In the genomic region with DNA sequence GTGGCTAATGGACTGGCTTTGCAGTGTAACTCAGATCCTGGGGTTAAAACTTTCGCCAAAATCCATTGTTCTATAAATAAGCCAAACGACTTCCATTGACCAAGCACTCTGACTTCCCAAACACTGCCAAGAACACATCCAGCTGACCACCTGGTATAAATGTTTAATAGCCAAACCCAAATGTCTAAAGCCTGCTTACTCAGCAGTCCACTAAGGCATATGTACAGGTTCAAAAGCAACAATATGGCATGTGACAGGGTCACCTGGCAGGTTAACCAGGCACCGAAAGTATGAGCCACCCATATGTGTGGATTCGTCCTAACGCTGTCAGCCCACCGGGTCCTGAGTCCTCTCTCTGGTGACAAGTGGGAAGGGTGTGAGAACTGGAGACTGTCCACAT, we compare ENCODE assay signal across 10 cellular contexts. TPM values are rescaled to one million over a fixed set of nuclear protein-coding genes. Genes with fewer than 3 reads are reported as not detected.
DNase-seq lines count a peak whose midpoint lies in the region; ATAC-seq, FAIRE-seq and TF ChIP-seq lines count a peak whose summit lies in the region.
"Had no signal": no experiment of that assay in that cellular context is flagged by ENCODE, and none has a peak within 500 bp of the region (broad histone marks: within the 10 kb centered on the region; RNA-seq: fewer than 3 reads in every experiment).

No MANE protein-coding gene starts in this region.

- 91% methylated on average over 6 of the region's 6 CpGs; no CpG with 5 or more reads in 1 of the 2 experiments for WGBS in H1 (ENCODE audit: extremely low coverage in 1 of 2, insufficient coverage in 1 of 2, insufficient read length in 1 of 2, insufficient replicate concordance in 2 of 2, low coverage in 1 of 2, low lambda C conversion rate in 2 of 2, missing lambda C conversion rate in 1 of 2), 2 experiments
- WGBS in testis, 2 donors: 57 to 67% methylated on average over 6 of the region's 6 CpGs

- no TSS peak for BruUV-seq in Panc1 (replicated peaks; lab: Mats Ljungman, UMichigan)

- H3K23me2 ChIP-seq in H1 (ENCODE audit: low read depth, low read length): peaks cover 6% of the 10 kb centered on the region

- no peak overlapping the region for H2BK12ac ChIP-seq in H1 (ENCODE audit: low read depth, low read length)

- H4K5ac ChIP-seq in H1 (ENCODE audit: insufficient read length, low read depth, low read length): no peak overlapping the region

- H3K36me3 Mint-ChIP-seq in CD4-positive, CD25-positive, alpha-beta regulatory T cell: peaks cover 18% of the 10 kb centered on the region
- peaks cover 19% of the 10 kb centered on the region for H3K36me3 Mint-ChIP-seq in osteocyte (ENCODE audit: unreplicated experiment)

- no peak overlapping the region for H3K18ac ChIP-seq in H1 (ENCODE audit: extremely low read depth, low read length)

- TF ChIP-seq RAD21 in H1 (IDR thresholded peaks at IDR 0.05 in 1 of 2, conservative IDR thresholded peaks at IDR 0.05 in 1 of 2; ENCODE audit: low read depth in 2 of 2, low read length in 2 of 2): no peak

- TF ChIP-seq EP300 in H1 (IDR thresholded peaks at IDR 0.05; ENCODE audit: borderline replicate concordance in 1 of 2, low read depth in 2 of 2, low read length in 2 of 2): no peak

- peaks cover 59% of the 10 kb centered on the region for H3K4me1 ChIP-seq in CD4-positive, CD25-positive, alpha-beta regulatory T cell (ENCODE audit: control insufficient read depth, insufficient read depth, low read length, poor library complexity, severe bottlenecking)
- peaks cover 67% of the 10 kb centered on the region for H3K4me1 ChIP-seq in Panc1 (ENCODE audit: control insufficient read depth, insufficient read depth, low read length)
- peaks cover 0 to 30% (median 7%) of the 10 kb centered on the region in 4 experiments; a peak in 6 of 7 replicates for H3K4me1 ChIP-seq in H1 (replicated peaks in 1 of 4; ENCODE audit: control insufficient read depth in 3 of 4, insufficient read depth in 4 of 4, low read length in 3 of 4)
- H3K4me1 ChIP-seq in testis: peaks cover 49% of the 10 kb centered on the region

- peak overlapping the region; percentile 86 to 98 (median 96) for H3K4me3 Mint-ChIP-seq in CD4-positive, CD25-positive, alpha-beta regulatory T cell
- peak overlapping the region; percentile 91 for H3K4me3 Mint-ChIP-seq in osteocyte (ENCODE audit: unreplicated experiment)

- H4K91ac ChIP-seq in H1 (replicated peaks; ENCODE audit: insufficient read length, low read length): no peak overlapping the region

- H3K56ac ChIP-seq in H1 (replicated peaks; ENCODE audit: insufficient read length, low read depth, low read length): no peak overlapping the region

- no peaks in the 10 kb centered on the region for H3K27me3 ChIP-seq in CD4-positive, CD25-positive, alpha-beta regulatory T cell (ENCODE audit: control insufficient read depth, insufficient read depth, low read length)
- H3K27me3 ChIP-seq in Panc1 (ENCODE audit: control insufficient read depth, insufficient read depth, low read length) (no peaks in the 10 kb centered on the region), H1 (replicated peaks in 1 of 4; ENCODE audit: control insufficient read depth in 3 of 4, extremely low read depth in 1 of 4, insufficient read depth in 3 of 4, low read length in 3 of 4) (peaks cover 0 to 5% (median 5%) of the 10 kb centered on the region in 4 experiments; a peak in 3 of 7 replicates), testis (no peaks in the 10 kb centered on the region)

- no peak overlapping the region for H2BK15ac ChIP-seq in H1 (ENCODE audit: low read length)

- H2AFZ ChIP-seq in H1 (ENCODE audit: low read length): no peak overlapping the region

- no peak overlapping the region for H3K23ac ChIP-seq in H1 (ENCODE audit: insufficient read length)

- H2BK20ac ChIP-seq in H1 (ENCODE audit: low read length): no peak overlapping the region

- H3K4me1 Mint-ChIP-seq in CD4-positive, CD25-positive, alpha-beta regulatory T cell: peaks cover 6 to 63% (median 47%) of the 10 kb centered on the region in 4 donors
- H3K4me1 Mint-ChIP-seq in osteocyte (ENCODE audit: unreplicated experiment): peaks cover 65% of the 10 kb centered on the region

- H3K27ac ChIP-seq in CD4-positive, CD25-positive, alpha-beta regulatory T cell (ENCODE audit: insufficient read depth, low read length, poor library complexity, severe bottlenecking): peak overlapping the region; percentile 28
- peak overlapping the region; percentile 25; the same call in 1 of the 2 replicates for H3K27ac ChIP-seq in Panc1 (ENCODE audit: low read length)
- no peak overlapping the region for H3K27ac ChIP-seq in H1 (ENCODE audit: low read depth, low read length)
- peak overlapping the region in 1 of 2 donors; percentile 100 for H3K27ac ChIP-seq in testis

- CTCF ChIA-PET in Panc1 (lab: Charles Lee): no interaction called here
- CTCF ChIA-PET in H1 (lab: Charles Lee; ENCODE audit: partially characterized antibody): interaction anchor here (1.1 to 1.2 kb wide), 2 partner anchors 15 to 153 kb away, joined by 3 read pairs; no protein-coding TSS in a partner anchor

- peaks cover 29% of the 10 kb centered on the region for H3K36me3 ChIP-seq in CD4-positive, CD25-positive, alpha-beta regulatory T cell (ENCODE audit: control insufficient read depth, insufficient read depth, low read length)
- H3K36me3 ChIP-seq in Panc1 (ENCODE audit: control insufficient read depth, insufficient read depth, low read length): peaks cover 5% of the 10 kb centered on the region
- H3K36me3 ChIP-seq in H1 (ENCODE audit: control insufficient read depth in 2 of 4, insufficient read depth in 4 of 4, low read length in 3 of 4): peaks cover 3 to 24% (median 6%) of the 10 kb centered on the region in 4 experiments; a peak in 5 of 8 replicates
- H3K36me3 ChIP-seq in testis (ENCODE audit: low read depth, missing control alignments): no peaks in the 10 kb centered on the region

- DNase-seq in CD4-positive, CD25-positive, alpha-beta regulatory T cell: no peak
- DNase-seq in Panc1 (ENCODE audit: low read depth, low spot score) (no peak), H1 (ENCODE audit: low read depth in 1 of 2, low spot score in 2 of 2) (no peak), osteocyte (ENCODE audit: extremely low spot score, unreplicated experiment) (no peak), NAMALWA (ENCODE audit: low spot score) (no peak), HuH-7.5 (ENCODE audit: low spot score) (no peak), testis (no peak)
- DNase-seq: T-helper 9 cell had no signal

- H4K8ac ChIP-seq in H1 (ENCODE audit: extremely low read depth, insufficient read depth, low read length): no peak overlapping the region

- no peak overlapping the region for H2BK120ac ChIP-seq in H1 (replicated peaks; ENCODE audit: low read depth, low read length)

- H3K4me2 ChIP-seq in H1 (ENCODE audit: insufficient read depth in 1 of 2, low read depth in 2 of 2, low read length in 2 of 2): peak overlapping the region; percentile 15 to 71; a peak in 2 of 4 replicates

- H2BK5ac ChIP-seq in H1 (ENCODE audit: low read depth, low read length): no peak overlapping the region

- no peak overlapping the region for H3K14ac ChIP-seq in H1 (ENCODE audit: insufficient read length)

- H3K79me1 ChIP-seq in H1 (ENCODE audit: low read depth, low read length): peaks cover 26% of the 10 kb centered on the region

- H3K4me3 ChIP-seq in CD4-positive, CD25-positive, alpha-beta regulatory T cell (ENCODE audit: low read depth, low read length): peak overlapping the region; percentile 77
- H3K4me3 ChIP-seq in Panc1 (ENCODE audit: low read depth in 2 of 2, low read length in 2 of 2) (peak overlapping the region; percentile 66 to 80), H1 (ENCODE audit: extremely low read depth in 1 of 4, insufficient read depth in 2 of 4, low read depth in 3 of 4, low read length in 4 of 4) (0 out of 8 replicates have a peak overlapping the region, but pooled peaks of 1 of the 4 experiments have one; percentile 93), testis (no peak overlapping the region)

- peak overlapping the region in 2 of 3 donors; percentile 87 to 93 for H3K27ac Mint-ChIP-seq in CD4-positive, CD25-positive, alpha-beta regulatory T cell
- peak overlapping the region; percentile 35 for H3K27ac Mint-ChIP-seq in osteocyte (ENCODE audit: unreplicated experiment)

- peaks cover 41 to 47% of the 10 kb centered on the region in 2 experiments for H4K20me1 ChIP-seq in H1 (replicated peaks in 1 of 2; ENCODE audit: control insufficient read depth in 1 of 2, insufficient read depth in 2 of 2, low read length in 2 of 2)

- H3K79me2 ChIP-seq in H1 (ENCODE audit: control insufficient read depth in 1 of 2, insufficient read depth in 2 of 2, low read length in 2 of 2): peaks cover 52 to 62% of the 10 kb centered on the region in 2 experiments

- H3K9me3 ChIP-seq in CD4-positive, CD25-positive, alpha-beta regulatory T cell (ENCODE audit: control insufficient read depth in 2 of 2, low read length in 2 of 2): no peaks in the 10 kb centered on the region
- H3K9me3 ChIP-seq in Panc1 (ENCODE audit: control insufficient read depth, insufficient read depth, low read depth, low read length): no peaks in the 10 kb centered on the region
- no peaks in the 10 kb centered on the region for H3K9me3 ChIP-seq in H1 (ENCODE audit: insufficient read depth in 2 of 2, low read depth in 1 of 2, low read length in 1 of 2)
- H3K9me3 ChIP-seq in testis: no peaks in the 10 kb centered on the region

- ATAC-seq in CD4-positive, CD25-positive, alpha-beta regulatory T cell (ENCODE audit: low read depth in 2 of 2): no peak
- ATAC-seq in Panc1: no peak
- ATAC-seq in GM19397 (IDR thresholded peaks at IDR 0.05; ENCODE audit: unreplicated experiment): no peak

- no peak for TF ChIP-seq POLR2A in H1 (IDR thresholded peaks at IDR 0.05; ENCODE audit: control extremely low read depth in 1 of 2, low read depth in 2 of 2, low read length in 2 of 2)
- TF ChIP-seq POLR2A in testis (IDR thresholded peaks at IDR 0.05): no peak

- no peak overlapping the region for H3K9ac ChIP-seq in H1 (replicated peaks in 1 of 4; ENCODE audit: extremely low read depth in 1 of 4, low read depth in 3 of 4, low read length in 3 of 4)

- POLR2A ChIA-PET in Panc1 (lab: Charles Lee) (no interaction called here), H1 (lab: Charles Lee; ENCODE audit: partially characterized antibody) (interaction anchor here (0.6 to 6.4 kb wide), 6 partner anchors 12 to 1998 kb away, joined by 3 to 41 read pairs (median 4); no protein-coding TSS in a partner anchor)

- intact Hi-C loops in Panc1 (cut with micrococcal nuclease; ENCODE audit: unreplicated experiment) (no loop called here), testis (cut with DNase I; ENCODE audit: low total_unique reads) (no loop called here)

- TF ChIP-seq CTCF in Panc1 (IDR thresholded peaks at IDR 0.05): no peak
- no peak for TF ChIP-seq CTCF in H1 (IDR thresholded peaks at IDR 0.05; ENCODE audit: control extremely low read depth in 1 of 3, insufficient read depth in 1 of 3, low read depth in 1 of 3, low read length in 3 of 3)
- TF ChIP-seq CTCF in osteocyte (IDR thresholded peaks at IDR 0.05): no peak
- no peak for TF ChIP-seq CTCF in testis (IDR thresholded peaks at IDR 0.05)

- in situ Hi-C loops in Panc1 (cut with HindIII; ENCODE audit: low pct_unique_long_range_greater_than_20kb, low sequenced_read_pairs): no loop called here

- H3K9me3 Mint-ChIP-seq in CD4-positive, CD25-positive, alpha-beta regulatory T cell: no peaks in the 10 kb centered on the region
- H3K9me3 Mint-ChIP-seq in osteocyte (ENCODE audit: unreplicated experiment): no peaks in the 10 kb centered on the region

- no peak overlapping the region for H2AK5ac ChIP-seq in H1 (ENCODE audit: low read depth, low read length)

- H3K4ac ChIP-seq in H1 (replicated peaks; ENCODE audit: insufficient read length, low read depth, low read length): no peak overlapping the region

- peaks cover 8% of the 10 kb centered on the region for H3K27me3 Mint-ChIP-seq in CD4-positive, CD25-positive, alpha-beta regulatory T cell
- no peaks in the 10 kb centered on the region for H3K27me3 Mint-ChIP-seq in osteocyte (ENCODE audit: unreplicated experiment)

- FAIRE-seq in H1 (lab: Jason Lieb, UNC): no peak
- FAIRE-seq: bronchial epithelial cell had no signal

RNA-seq across cellular contexts. Expression of gene CSNK1D, which starts 2.1 kb away (rescaled TPM):
- 333 TPM for total RNA-seq in CD4-positive, CD25-positive, alpha-beta regulatory T cell
- polyA plus RNA-seq in CD4-positive, CD25-positive, alpha-beta regulatory T cell: 10 to 100 TPM; 41.2 to 50.3 (median 48.6) TPM
- 234 TPM for total RNA-seq in Panc1 (2021; ENCODE audit: unreplicated experiment)
- 316 TPM for polyA plus RNA-seq in Panc1 (2012; ENCODE audit: insufficient read length)
- total RNA-seq in H1 (2021; fragmentation: NEBNext Ultra II Directional; extraction: Animal tissue kit (Norgen Biotek cat#: 25700)): 103 and 107 TPM in 2 replicates
- 73.5 and 114 TPM in 2 replicates for polyA plus RNA-seq in H1 (2011; rRNA removed)
- polyA plus RNA-seq in H1 (2011; cell fraction: cytosol; rRNA removed): 90.3 TPM
- 219 TPM for polyA plus RNA-seq in H1 (2011; cell fraction: nucleus; rRNA removed)
- polyA plus RNA-seq in H1 (2012, experiment 1 of 2): 88.4 to 98.7 TPM (median 95.5 TPM) in 4 replicates
- 70.5 TPM for polyA plus RNA-seq in H1 (2012, experiment 2 of 2)
- 70.2 TPM for polyA plus RNA-seq in H1 (2013, experiment 1 of 2)
- polyA plus RNA-seq in H1 (2013, experiment 2 of 2): 70.1 TPM
- 71.2 and 71.6 TPM in 2 replicates for polyA minus RNA-seq in H1 (2011; rRNA and poly(A)+ RNA removed)
- 31.2 TPM for polyA minus RNA-seq in H1 (2011; cell fraction: cytosol; rRNA and poly(A)+ RNA removed)
- polyA minus RNA-seq in H1 (2011; cell fraction: nucleus; rRNA and poly(A)+ RNA removed): 60.9 TPM
- 118 and 124 TPM in 2 replicates for total RNA-seq in osteocyte
- 100 to 1,000 TPM; 137 to 179 TPM for total RNA-seq in testis
- polyA plus RNA-seq in testis (ENCODE audit: insufficient read depth, low read depth, low replicate concordance): 178 TPM

RNA-seq across cellular contexts. Expression of gene SLC16A3, which starts 42.6 kb away (rescaled TPM):
- 52.5 TPM for total RNA-seq in CD4-positive, CD25-positive, alpha-beta regulatory T cell
- 1 to 10 TPM; 1.5 to 3.3 (median 2.2) TPM for polyA plus RNA-seq in CD4-positive, CD25-positive, alpha-beta regulatory T cell
- total RNA-seq in Panc1 (2021; ENCODE audit: unreplicated experiment) (581 TPM), osteocyte (12.9 and 18.1 TPM in 2 replicates), testis (10 to 100 TPM; 67.7 to 71.4 TPM)
- polyA plus RNA-seq in Panc1 (2012; ENCODE audit: insufficient read length): 1,387 TPM
- total RNA-seq in H1 (2021; fragmentation: NEBNext Ultra II Directional; extraction: Animal tissue kit (Norgen Biotek cat#: 25700)): 3.6 and 3.8 TPM in 2 replicates
- polyA plus RNA-seq in H1 (2011; rRNA removed) (8.7 and 12.2 TPM in 2 replicates), testis (ENCODE audit: insufficient read depth, low read depth, low replicate concordance) (70.6 TPM)
- polyA plus RNA-seq in H1 (2011; cell fraction: cytosol; rRNA removed): 10.9 TPM
- polyA plus RNA-seq in H1 (2011; cell fraction: nucleus; rRNA removed): 11.1 TPM
- 4.4 to 12.8 TPM (median 9.7 TPM) in 4 replicates for polyA plus RNA-seq in H1 (2012, experiment 1 of 2)
- polyA plus RNA-seq in H1 (2012, experiment 2 of 2): 4.5 TPM
- 15.4 TPM for polyA plus RNA-seq in H1 (2013, experiment 1 of 2)
- 12.6 TPM for polyA plus RNA-seq in H1 (2013, experiment 2 of 2)
- polyA minus RNA-seq in H1 (2011; rRNA and poly(A)+ RNA removed): 5.7 and 10.2 TPM in 2 replicates
- polyA minus RNA-seq in H1 (2011; cell fraction: cytosol; rRNA and poly(A)+ RNA removed): 18.5 TPM
- 9.7 TPM for polyA minus RNA-seq in H1 (2011; cell fraction: nucleus; rRNA and poly(A)+ RNA removed)

RNA-seq across cellular contexts. Expression of gene CD7, which starts 46.0 kb away (rescaled TPM):
- total RNA-seq in CD4-positive, CD25-positive, alpha-beta regulatory T cell: 140 TPM
- polyA plus RNA-seq in CD4-positive, CD25-positive, alpha-beta regulatory T cell: 10 to 100 TPM; 56.3 to 76.9 (median 68.3) TPM
- total RNA-seq in Panc1 (2021; ENCODE audit: unreplicated experiment): 0.77 TPM
- polyA plus RNA-seq in Panc1 (2012; ENCODE audit: insufficient read length): 0.27 TPM
- total RNA-seq in H1 (2021; fragmentation: NEBNext Ultra II Directional; extraction: Animal tissue kit (Norgen Biotek cat#: 25700)): 0.86 and 1.3 TPM in 2 replicates
- 0.83 and 1.8 TPM in 2 replicates for polyA plus RNA-seq in H1 (2011; rRNA removed)
- polyA plus RNA-seq in H1 (2011; cell fraction: cytosol; rRNA removed): 0.90 TPM
- polyA plus RNA-seq in H1 (2011; cell fraction: nucleus; rRNA removed): 1.3 TPM
- 0.37 to 2.0 TPM (median 1.2 TPM) in 4 replicates for polyA plus RNA-seq in H1 (2012, experiment 1 of 2)
- polyA plus RNA-seq in H1 (2012, experiment 2 of 2): 0.37 TPM
- polyA plus RNA-seq in H1 (2013, experiment 1 of 2): 1.7 TPM
- 1.9 TPM for polyA plus RNA-seq in H1 (2013, experiment 2 of 2)
- 0.12 TPM in 1 of 2 replicates, not detected in the other for polyA minus RNA-seq in H1 (2011; rRNA and poly(A)+ RNA removed)
- polyA minus RNA-seq in H1 (2011; cell fraction: cytosol; rRNA and poly(A)+ RNA removed): not detected
- polyA minus RNA-seq in H1 (2011; cell fraction: nucleus; rRNA and poly(A)+ RNA removed): 0.50 TPM
- total RNA-seq in osteocyte: 1.0 TPM in 2 replicates
- total RNA-seq in testis: 1 to 10 TPM in 1 of 2 donors, under 1 TPM in 1; 0.55 to 2.3 TPM
- 3.0 TPM for polyA plus RNA-seq in testis (ENCODE audit: insufficient read depth, low read depth, low replicate concordance)
- total RNA-seq: bronchial epithelial cell had no signal

RNA-seq across cellular contexts. Expression of gene CCDC57, which starts 58.8 kb away (rescaled TPM):
- 76.6 TPM for total RNA-seq in CD4-positive, CD25-positive, alpha-beta regulatory T cell
- polyA plus RNA-seq in CD4-positive, CD25-positive, alpha-beta regulatory T cell: 10 to 100 TPM; 27.7 to 38.9 (median 33.7) TPM
- 63.6 TPM for total RNA-seq in Panc1 (2021; ENCODE audit: unreplicated experiment)
- polyA plus RNA-seq in Panc1 (2012; ENCODE audit: insufficient read length): 59.2 TPM
- total RNA-seq in H1 (2021; fragmentation: NEBNext Ultra II Directional; extraction: Animal tissue kit (Norgen Biotek cat#: 25700)): 12.6 and 12.9 TPM in 2 replicates
- polyA plus RNA-seq in H1 (2011; rRNA removed): 8.4 and 10.1 TPM in 2 replicates
- polyA plus RNA-seq in H1 (2011; cell fraction: cytosol; rRNA removed): 8.7 TPM
- polyA plus RNA-seq in H1 (2011; cell fraction: nucleus; rRNA removed): 44.1 TPM
- polyA plus RNA-seq in H1 (2012, experiment 1 of 2): 10.7 to 12.8 TPM (median 12.1 TPM) in 4 replicates
- 6.4 TPM for polyA plus RNA-seq in H1 (2012, experiment 2 of 2)
- 9.8 TPM for polyA plus RNA-seq in H1 (2013, experiment 1 of 2)
- polyA plus RNA-seq in H1 (2013, experiment 2 of 2): 7.5 TPM
- 7.7 and 10.1 TPM in 2 replicates for polyA minus RNA-seq in H1 (2011; rRNA and poly(A)+ RNA removed)
- 8.0 TPM for polyA minus RNA-seq in H1 (2011; cell fraction: cytosol; rRNA and poly(A)+ RNA removed)
- 20.7 TPM for polyA minus RNA-seq in H1 (2011; cell fraction: nucleus; rRNA and poly(A)+ RNA removed)
- 50.8 and 57.9 TPM in 2 replicates for total RNA-seq in osteocyte
- total RNA-seq in testis: 100 to 1,000 TPM in 1 of 2 donors, 10 to 100 TPM in 1; 71.8 to 111 TPM
- 61.3 TPM for polyA plus RNA-seq in testis (ENCODE audit: insufficient read depth, low read depth, low replicate concordance)

Comparison
In these comparisons a context has a peak if more than half of its experiments do, and no peak if none do; other contexts are left out.
1. H3K4me3 ChIP-seq: peak in CD4-positive, CD25-positive, alpha-beta regulatory T cell (single experiment) and Panc1 (2 of 2); none in testis (0 of 2).
2. RNA of gene CD7, which starts 46.0 kb away (total RNA-seq): 140 TPM in CD4-positive, CD25-positive, alpha-beta regulatory T cell (single experiment); 0.55 to 2.3 TPM in testis, 1.0 TPM in osteocyte, 0.86 to 1.3 TPM in H1 and 0.77 TPM in Panc1 (single experiment); every median in the first group is over 10 times any median in the second.